9 cellular contexts compared by ENCODE assay signal in the genomic region with DNA sequence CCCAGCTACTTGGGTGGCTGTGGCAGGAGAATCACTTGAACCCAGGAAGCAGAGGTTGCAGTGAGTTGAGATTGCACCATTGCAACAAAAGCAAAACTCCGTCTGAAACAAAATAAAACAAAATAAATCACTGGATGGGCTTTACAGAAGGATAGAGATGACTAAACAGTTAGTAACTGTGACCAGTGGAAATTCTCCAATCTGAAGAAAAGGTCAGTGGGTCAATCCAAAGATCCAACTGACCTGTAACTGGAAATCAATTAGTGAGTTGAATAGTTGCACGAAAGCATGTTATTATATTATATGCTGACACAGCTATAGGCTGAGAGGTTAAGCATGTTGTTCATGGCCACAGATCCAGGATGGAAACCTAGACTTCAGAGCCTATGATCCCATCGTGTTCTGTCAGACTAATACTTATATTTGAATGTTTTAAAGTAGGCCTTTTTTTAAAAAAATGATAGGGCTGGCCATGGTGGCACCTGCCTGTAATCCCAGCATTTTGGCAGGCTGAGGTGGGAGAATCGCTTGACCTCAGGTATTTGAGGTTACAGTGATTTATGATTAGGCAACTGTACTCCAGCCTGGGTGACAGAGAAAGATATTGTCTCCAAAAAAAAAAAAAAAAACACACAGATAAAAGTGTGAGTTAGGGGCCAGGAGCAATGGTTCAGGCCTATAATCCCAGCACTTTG. TPM values are rescaled to one million over a fixed set of nuclear protein-coding genes. Genes with fewer than 3 reads are reported as not detected.
A peak's percentile ranks its signal among the peaks of the same experiment; 100 is the strongest.
DNase-seq lines count a peak whose midpoint lies in the region; ATAC-seq and TF ChIP-seq lines count a peak whose summit lies in the region.
"Had no signal": no experiment of that assay in that cellular context is flagged by ENCODE, and none has a peak within 500 bp of the region (broad histone marks: within the 10 kb centered on the region; RNA-seq: fewer than 3 reads in every experiment).

No MANE protein-coding gene starts in this region.

- DNase-seq in RWPE2 (ENCODE audit: low spot score) = no peak
- DNase-seq in epithelial cell of proximal tubule (ENCODE audit: low read depth) = no peak
- DNase-seq in sigmoid colon = no peak
- DNase-seq in NCI-H748 treated with DMSO at 0.1 percent for 48 hours (lab: John Stamatoyannopoulos, UW) = no peak
- no peak for DNase-seq in ecto neural progenitor cell (ENCODE audit: low spot score)
- DNase-seq: KBM-7 had no signal

- TF ChIP-seq EP300 in sigmoid colon (IDR thresholded peaks at IDR 0.05) = no peak

- intact Hi-C loops in sigmoid colon (cut with DNase I) = loop anchor here (5.0 to 10.0 kb wide), 3 partner anchors 93 to 185 kb away; a partner anchor contains a TSS

- WGBS in sigmoid colon, 2 donors = 63 to 84% methylated on average over 4 of the region's 4 CpGs

- no peaks in the 10 kb centered on the region for H3K9me3 ChIP-seq in DOHH2 (ENCODE audit: control insufficient read depth, insufficient read depth, low read length)
- no peaks in the 10 kb centered on the region for H3K9me3 ChIP-seq in RWPE2 (ENCODE audit: severe bottlenecking)
- no peaks in the 10 kb centered on the region for H3K9me3 ChIP-seq in sigmoid colon

- no peak overlapping the region for H3K27ac ChIP-seq in DOHH2 (ENCODE audit: low read depth, low read length)
- H3K27ac ChIP-seq in RWPE2 (ENCODE audit: poor library complexity, severe bottlenecking) = peak overlapping the region; percentile 78
- H3K27ac ChIP-seq in sigmoid colon = peak overlapping the region; percentile 88 to 98 (median 94)

- H3K27me3 ChIP-seq in DOHH2 (ENCODE audit: control insufficient read depth, low read length) (no peaks in the 10 kb centered on the region), RWPE2 (ENCODE audit: insufficient read depth, poor library complexity, severe bottlenecking) (no peaks in the 10 kb centered on the region), sigmoid colon (no peaks in the 10 kb centered on the region)

- H3K4me1 ChIP-seq in DOHH2 (ENCODE audit: control insufficient read depth, low read length) = peaks cover 26% of the 10 kb centered on the region
- H3K4me1 ChIP-seq in RWPE2 (ENCODE audit: insufficient read depth, poor library complexity, severe bottlenecking) = peaks cover 5% of the 10 kb centered on the region
- H3K4me1 ChIP-seq in sigmoid colon = peaks cover 0 to 48% (median 34%) of the 10 kb centered on the region in 4 donors

- no peak for TF ChIP-seq CTCF in DOHH2 (IDR thresholded peaks at IDR 0.05; ENCODE audit: low read depth, low read length, poor library complexity, severe bottlenecking)
- TF ChIP-seq CTCF in RWPE2 (IDR thresholded peaks at IDR 0.05; ENCODE audit: poor library complexity, severe bottlenecking) = no peak
- TF ChIP-seq CTCF in epithelial cell of proximal tubule (conservative IDR thresholded peaks at IDR 0.05; ENCODE audit: low read depth, low read length) = no peak
- no peak for TF ChIP-seq CTCF in sigmoid colon (IDR thresholded peaks at IDR 0.05)

- H3F3A ChIP-seq in DOHH2 (ENCODE audit: control insufficient read depth, insufficient read depth) = peaks cover 17% of the 10 kb centered on the region

- no peak for ATAC-seq in RWPE2 (ENCODE audit: low read depth)
- no peak for ATAC-seq in HG02642 (IDR thresholded peaks at IDR 0.05; ENCODE audit: poor library complexity, unreplicated experiment)

- H3K4me3 ChIP-seq in DOHH2 (ENCODE audit: low read length) (peak overlapping the region; percentile 95), RWPE2 (ENCODE audit: severe bottlenecking) (no peak overlapping the region), epithelial cell of proximal tubule (ENCODE audit: low read depth, low read length) (peak overlapping the region; percentile 80), sigmoid colon (peak overlapping the region in 2 of 4 donors; percentile 80 to 91)

- H3K4me2 ChIP-seq in DOHH2 (ENCODE audit: low read length) = peak overlapping the region; percentile 98

- H3K36me3 ChIP-seq in DOHH2 (ENCODE audit: control insufficient read depth, low read length) (peaks cover 41% of the 10 kb centered on the region), RWPE2 (ENCODE audit: low read depth) (peaks cover 38% of the 10 kb centered on the region), sigmoid colon (peaks cover 7 to 49% (median 25%) of the 10 kb centered on the region in 4 donors)

- no peak for TF ChIP-seq POLR2A in sigmoid colon (IDR thresholded peaks at IDR 0.05)

- no peaks in the 10 kb centered on the region for H4K20me1 ChIP-seq in DOHH2 (ENCODE audit: control insufficient read depth, insufficient read depth, low read depth, low read length)

- H3K79me2 ChIP-seq in DOHH2 (ENCODE audit: control insufficient read depth, low read length) = peaks cover 18% of the 10 kb centered on the region

- H3K9me2 ChIP-seq in DOHH2 (replicated peaks; ENCODE audit: control insufficient read depth, low read length) = no peaks in the 10 kb centered on the region

RNA-seq across cellular contexts. Expression of a gene that starts 1.4 kb away (rescaled TPM):
- 41.2 and 45.5 TPM in 2 replicates for total RNA-seq in epithelial cell of proximal tubule
- 100 to 1,000 TPM in 3 of 4 donors, 10 to 100 TPM in 1; 99.5 to 149 (median 120) TPM for total RNA-seq in sigmoid colon
- polyA plus RNA-seq in sigmoid colon = 100 to 1,000 TPM; 348 to 548 (median 422) TPM

RNA-seq across cellular contexts. Expression of a gene that starts 17.4 kb away (rescaled TPM):
- total RNA-seq in epithelial cell of proximal tubule (not detected in 2 replicates), sigmoid colon (10 to 100 TPM in 1 of 4 donors, 1 to 10 TPM in 2, under 1 TPM in 1; 0.33 to 13.2 (median 4.4) TPM)
- 1,000 to 10,000 TPM; 2,620 to 9,832 (median 7,672) TPM for polyA plus RNA-seq in sigmoid colon
- total RNA-seq: SK-MEL-5 had no signal

RNA-seq across cellular contexts. Expression of a gene that starts 19.6 kb away (rescaled TPM):
- total RNA-seq in epithelial cell of proximal tubule (224 and 403 TPM in 2 replicates), sigmoid colon (100 to 1,000 TPM; 140 to 201 (median 171) TPM)
- polyA plus RNA-seq in sigmoid colon = 100 to 1,000 TPM; 115 to 206 (median 129) TPM

RNA-seq across cellular contexts. Expression of a gene that starts 41.2 kb away (rescaled TPM):
- total RNA-seq in epithelial cell of proximal tubule (4.4 TPM in 1 of 2 replicates, not detected in the other), sigmoid colon (1 to 10 TPM in 1 of 4 donors, not detected in 3; 3.0 TPM)
- polyA plus RNA-seq in sigmoid colon = 1 to 10 TPM in 1 of 3 donors, not detected in 2; 1.2 TPM
- total RNA-seq: SK-MEL-5 had no signal

RNA-seq across cellular contexts. Expression of a gene that starts 47.9 kb away (rescaled TPM):
- 10.9 and 11.2 TPM in 2 replicates for total RNA-seq in epithelial cell of proximal tubule
- total RNA-seq in sigmoid colon = 10 to 100 TPM in 1 of 4 donors, 1 to 10 TPM in 3; 3.5 to 15.8 (median 4.7) TPM
- polyA plus RNA-seq in sigmoid colon = 10 to 100 TPM in 1 of 3 donors, 1 to 10 TPM in 2; 3.7 to 17.6 (median 4.8) TPM
